In the genomic region with DNA sequence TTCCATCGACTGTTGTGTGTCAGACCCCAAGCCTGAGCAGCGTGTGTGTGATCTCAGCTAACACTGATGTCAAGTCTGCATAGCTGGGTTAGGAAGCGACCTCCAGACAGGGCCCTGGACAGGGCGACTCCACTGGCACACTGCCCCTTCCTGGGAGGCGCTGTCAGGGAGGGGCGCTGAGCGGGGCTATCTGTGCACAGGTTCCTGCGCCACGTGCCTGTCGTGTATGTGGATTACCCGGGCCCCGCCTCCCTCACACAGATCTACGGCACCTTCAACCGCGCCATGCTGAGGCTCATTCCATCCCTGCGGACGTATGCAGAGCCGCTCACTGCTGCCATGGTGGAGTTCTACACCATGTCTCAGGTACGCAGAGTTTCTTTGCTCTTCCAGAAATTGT, we compare ENCODE assay signal across 28 cellular contexts. TPM values are rescaled to one million over a fixed set of nuclear protein-coding genes. Genes with fewer than 3 reads are reported as not detected.
DNase-seq lines count a peak whose midpoint lies in the region; ATAC-seq, FAIRE-seq and TF ChIP-seq lines count a peak whose summit lies in the region.
"Had no signal": no experiment of that assay in that cellular context is flagged by ENCODE, and none has a peak within 500 bp of the region (broad histone marks: within the 10 kb centered on the region; RNA-seq: fewer than 3 reads in every experiment).

No MANE protein-coding gene starts in this region.

- H3K4me1 Mint-ChIP-seq in stimulated activated naive CD8-positive, alpha-beta T cell treated with anti-CD3 and anti-CD28 coated beads, Interleukin-15, Interleukin-2, amounts not matched to agents 100 ng/mL and 50 ng/mL, for 24 hours (ENCODE audit: low read depth) = peaks cover 30% of the 10 kb centered on the region
- H3K4me1 Mint-ChIP-seq in activated T-helper 1 cell treated with anti-CD3 and anti-CD28 coated beads, Interleukin-12 subunit alpha, Interleukin-12 subunit beta, Interleukin-2, Interleukin-4 antibody, amounts not matched to agents 30 ng/mL and 10 ng/mL and 1 ng/mL, durations not matched to agents 14 hours and 24 hours and 36 hours (ENCODE audit: low read depth) = peaks cover 20% of the 10 kb centered on the region

- H3K4me1 ChIP-seq in kidney (ENCODE audit: control insufficient read depth in 1 of 2, insufficient read depth in 1 of 2, low read depth in 1 of 2, low read length in 2 of 2) = no peaks in the 10 kb centered on the region
- H3K4me1 ChIP-seq: Caco-2, left lung, right atrium auricular region had no signal

- H3K4me3 Mint-ChIP-seq in stimulated activated naive CD8-positive, alpha-beta T cell treated with anti-CD3 and anti-CD28 coated beads, Interleukin-15, Interleukin-2, amounts not matched to agents 100 ng/mL and 50 ng/mL, for 24 hours = no peak overlapping the region
- H3K4me3 Mint-ChIP-seq in activated T-helper 1 cell treated with anti-CD3 and anti-CD28 coated beads, Interleukin-12 subunit alpha, Interleukin-12 subunit beta, Interleukin-2, Interleukin-4 antibody, amounts not matched to agents 30 ng/mL and 10 ng/mL and 1 ng/mL, durations not matched to agents 14 hours and 24 hours and 36 hours = no peak overlapping the region
- H3K4me3 Mint-ChIP-seq: activated T-helper 17 cell treated with anti-CD3 and anti-CD28 coated beads, Interleukin-2, amount 50 U/mL, for 72 hours; dendritic cell treated with granulocyte-macrophage colony-stimulating factor and Interleukin-4, amounts not matched to agents 40 ng/mL and 50 ng/mL, for 4 days had no signal

- H3K36me3 ChIP-seq in kidney (ENCODE audit: control insufficient read depth in 1 of 2, insufficient read depth in 2 of 2, low read length in 2 of 2) = peaks cover 67 to 83% of the 10 kb centered on the region in 2 donors

- no peak for DNase-seq in stimulated activated naive CD8-positive, alpha-beta T cell treated with anti-CD3 and anti-CD28 coated beads, Interleukin-15, Interleukin-2, amounts not matched to agents 100 U/mL and 50 U/mL, for 24 hours
- DNase-seq in activated T-helper 1 cell treated with anti-CD3 and anti-CD28 coated beads, Interleukin-12 subunit alpha, Interleukin-12 subunit beta, Interleukin-2, Interleukin-4 antibody, amounts not matched to agents 30 ng/mL and 10 ng/mL and 1 ng/mL, durations not matched to agents 14 hours and 24 hours and 36 hours (ENCODE audit: low spot score) = no peak
- peak; percentile 46 for DNase-seq in kidney
- no peak for DNase-seq in globus pallidus (ENCODE audit: low spot score)
- DNase-seq in DMS53 (lab: John Stamatoyannopoulos, UW) = no peak
- DNase-seq: activated CD4-positive, alpha-beta T cell treated with anti-CD3 and anti-CD28 coated beads, Interleukin-2, amount 50 U/mL, for 48 hours; activated CD8-positive, alpha-beta memory T cell treated with anti-CD3 and anti-CD28 coated beads, Interleukin-2, amount 50 U/mL, for 4 hours; Caco-2; central memory CD4-positive, alpha-beta T cell; erythroblast; IMR-90; mesenchymal stem cell; NCI-H1048; NCI-H1694 treated with DMSO at 0.1 percent for 48 hours; NCI-H446 treated with DMSO at 0.1 percent for 48 hours; NCI-H774; stimulated activated CD8-positive, alpha-beta memory T cell treated with anti-CD3 and anti-CD28 coated beads, Interleukin-4, amount 100 ng/mL, for 48 hours; SW 1271; trophoblast cell had no signal

- H3K9ac ChIP-seq in kidney (ENCODE audit: low read length in 2 of 2) = no peak overlapping the region
- H3K9ac ChIP-seq: BLaER1 had no signal

- peak overlapping the region; percentile 6 for H3K27ac Mint-ChIP-seq in stimulated activated naive CD8-positive, alpha-beta T cell treated with anti-CD3 and anti-CD28 coated beads, Interleukin-15, Interleukin-2, amounts not matched to agents 100 ng/mL and 50 ng/mL, for 24 hours
- H3K27ac Mint-ChIP-seq in activated T-helper 1 cell treated with anti-CD3 and anti-CD28 coated beads, Interleukin-12 subunit alpha, Interleukin-12 subunit beta, Interleukin-2, Interleukin-4 antibody, amounts not matched to agents 30 ng/mL and 10 ng/mL and 1 ng/mL, durations not matched to agents 14 hours and 24 hours and 36 hours = peak overlapping the region; percentile 18
- H3K27ac Mint-ChIP-seq: dendritic cell treated with granulocyte-macrophage colony-stimulating factor and Interleukin-4, amounts not matched to agents 40 ng/mL and 50 ng/mL, for 4 days had no signal

- H3K9me3 Mint-ChIP-seq in stimulated activated naive CD8-positive, alpha-beta T cell treated with anti-CD3 and anti-CD28 coated beads, Interleukin-15, Interleukin-2, amounts not matched to agents 100 ng/mL and 50 ng/mL, for 24 hours = no peaks in the 10 kb centered on the region
- no peaks in the 10 kb centered on the region for H3K9me3 Mint-ChIP-seq in activated T-helper 1 cell treated with anti-CD3 and anti-CD28 coated beads, Interleukin-12 subunit alpha, Interleukin-12 subunit beta, Interleukin-2, Interleukin-4 antibody, amounts not matched to agents 30 ng/mL and 10 ng/mL and 1 ng/mL, durations not matched to agents 14 hours and 24 hours and 36 hours
- H3K9me3 Mint-ChIP-seq: activated T-helper 17 cell treated with anti-CD3 and anti-CD28 coated beads, Interleukin-2, amount 50 U/mL, for 72 hours; dendritic cell treated with granulocyte-macrophage colony-stimulating factor and Interleukin-4, amounts not matched to agents 40 ng/mL and 50 ng/mL, for 4 days had no signal

- no peak for ATAC-seq in stimulated activated naive CD8-positive, alpha-beta T cell treated with anti-CD3 and anti-CD28 coated beads, Interleukin-15, Interleukin-2, amounts not matched to agents 100 U/mL and 50 U/mL, for 24 hours
- ATAC-seq in HG02852 (IDR thresholded peaks at IDR 0.05; ENCODE audit: unreplicated experiment) = no peak
- ATAC-seq: activated T-helper 17 cell treated with anti-CD3 and anti-CD28 coated beads, Interleukin-2, amount 50 U/mL, for 72 hours; left lung had no signal

- H3K4me3 ChIP-seq in kidney (ENCODE audit: low read length in 2 of 2) = no peak overlapping the region
- H3K4me3 ChIP-seq: BLaER1, left lung, right atrium auricular region had no signal

- no peak for FAIRE-seq in kidney (lab: Jason Lieb, UNC)
- FAIRE-seq: G401.6, islet of Langerhans had no signal

- H3K9me3 ChIP-seq in kidney (ENCODE audit: control insufficient read depth in 1 of 2, low read length in 2 of 2) = no peaks in the 10 kb centered on the region
- H3K9me3 ChIP-seq: BLaER1, Caco-2, left lung, right atrium auricular region had no signal

- H3K27me3 Mint-ChIP-seq in stimulated activated naive CD8-positive, alpha-beta T cell treated with anti-CD3 and anti-CD28 coated beads, Interleukin-15, Interleukin-2, amounts not matched to agents 100 ng/mL and 50 ng/mL, for 24 hours = no peaks in the 10 kb centered on the region
- no peaks in the 10 kb centered on the region for H3K27me3 Mint-ChIP-seq in activated T-helper 1 cell treated with anti-CD3 and anti-CD28 coated beads, Interleukin-12 subunit alpha, Interleukin-12 subunit beta, Interleukin-2, Interleukin-4 antibody, amounts not matched to agents 30 ng/mL and 10 ng/mL and 1 ng/mL, durations not matched to agents 14 hours and 24 hours and 36 hours (ENCODE audit: insufficient read depth)
- H3K27me3 Mint-ChIP-seq: activated T-helper 17 cell treated with anti-CD3 and anti-CD28 coated beads, Interleukin-2, amount 50 U/mL, for 72 hours; dendritic cell treated with granulocyte-macrophage colony-stimulating factor and Interleukin-4, amounts not matched to agents 40 ng/mL and 50 ng/mL, for 4 days had no signal

- intact Hi-C loops in activated T-helper 1 cell treated with anti-CD3 and anti-CD28 coated beads, Interleukin-12 subunit alpha, Interleukin-12 subunit beta, Interleukin-2, Interleukin-4 antibody, amounts not matched to agents 30 ng/mL and 10 ng/mL and 1 ng/mL, durations not matched to agents 14 hours and 24 hours and 36 hours (cut with micrococcal nuclease) = no loop called here
- intact Hi-C loops in kidney (cut with DNase I) = no loop called here

- no peak overlapping the region for H3K27ac ChIP-seq in kidney (ENCODE audit: low read depth in 2 of 2, low read length in 2 of 2)
- H3K27ac ChIP-seq: left lung, right atrium auricular region had no signal

- H3K36me3 Mint-ChIP-seq in stimulated activated naive CD8-positive, alpha-beta T cell treated with anti-CD3 and anti-CD28 coated beads, Interleukin-15, Interleukin-2, amounts not matched to agents 100 ng/mL and 50 ng/mL, for 24 hours (ENCODE audit: low read depth) = peaks cover 87% of the 10 kb centered on the region
- peaks cover 68% of the 10 kb centered on the region for H3K36me3 Mint-ChIP-seq in activated T-helper 1 cell treated with anti-CD3 and anti-CD28 coated beads, Interleukin-12 subunit alpha, Interleukin-12 subunit beta, Interleukin-2, Interleukin-4 antibody, amounts not matched to agents 30 ng/mL and 10 ng/mL and 1 ng/mL, durations not matched to agents 14 hours and 24 hours and 36 hours (ENCODE audit: low read depth)

- TF ChIP-seq CTCF in kidney (IDR thresholded peaks at IDR 0.05; ENCODE audit: borderline replicate concordance, extremely low read depth, insufficient read depth) = no peak

RNA-seq across cellular contexts. Expression of gene DYNC1H1, which starts 53.9 kb away (rescaled TPM):
- 241 and 254 TPM in 2 replicates for total RNA-seq in activated T-helper 1 cell treated with anti-CD3 and anti-CD28 coated beads, Interleukin-12 subunit alpha, Interleukin-12 subunit beta, Interleukin-2, Interleukin-4 antibody, amounts not matched to agents 30 ng/mL and 10 ng/mL and 1 ng/mL, durations not matched to agents 14 hours and 24 hours and 36 hours
- total RNA-seq in kidney = 390 TPM
- polyA plus RNA-seq in kidney (ENCODE audit: insufficient read depth, low read depth, low replicate concordance) = 132 TPM
